35 cellular contexts compared by ENCODE assay signal in the genomic region with DNA sequence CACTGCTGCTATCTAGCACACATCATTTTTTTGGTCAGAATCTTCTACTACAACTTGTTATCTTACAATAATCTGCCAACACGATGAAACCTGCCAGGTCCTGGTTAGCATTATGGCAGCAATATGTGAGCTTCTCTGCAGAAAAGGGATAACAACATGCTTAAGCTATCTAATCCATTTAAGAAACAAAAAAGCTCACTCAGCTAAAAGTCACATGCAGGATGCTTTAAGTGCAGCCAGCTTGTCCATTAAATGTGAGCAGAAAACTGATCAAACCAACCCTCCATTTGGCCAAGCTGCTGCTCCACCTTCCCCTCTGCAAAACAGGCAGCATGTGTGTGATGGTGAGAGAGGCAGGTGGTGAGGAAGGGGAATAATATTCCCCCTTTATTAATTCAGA.
"Had no signal": no experiment of that assay in that cellular context is flagged by ENCODE, and none has a peak within 500 bp of the region (broad histone marks: within the 10 kb centered on the region; RNA-seq: fewer than 3 reads in every experiment).

No MANE protein-coding gene starts in this region.

- H3K27me3 Mint-ChIP-seq: activated naive CD8-positive, alpha-beta T cell treated with anti-CD3 and anti-CD28 coated beads for 36 hours; dendritic cell treated with granulocyte-macrophage colony-stimulating factor and Interleukin-4, amounts not matched to agents 40 ng/mL and 50 ng/mL, for 4 days; naive B cell had no signal

- H3K27ac Mint-ChIP-seq: activated naive CD4-positive, alpha-beta T cell treated with anti-CD3 and anti-CD28 coated beads for 36 hours; activated naive CD8-positive, alpha-beta T cell treated with anti-CD3 and anti-CD28 coated beads for 36 hours; activated T-cell treated with anti-CD3 and anti-CD28 coated beads, Interleukin-2, amount 50 U/mL, for 72 hours; dendritic cell treated with granulocyte-macrophage colony-stimulating factor and Interleukin-4, amounts not matched to agents 40 ng/mL and 50 ng/mL, for 4 days; mesothelial cell of epicardium; nephron progenitor cell; T-helper 1 cell treated with Interleukin-12 subunit alpha and Interleukin-12 subunit beta and Interleukin-4 antibody, amounts not matched to agents 30 μg/mL and 1 μg/mL, for 36 hours had no signal

- H3K4me3 Mint-ChIP-seq: activated naive CD4-positive, alpha-beta T cell treated with anti-CD3 and anti-CD28 coated beads for 36 hours; activated naive CD8-positive, alpha-beta T cell treated with anti-CD3 and anti-CD28 coated beads for 36 hours; activated T-cell treated with anti-CD3 and anti-CD28 coated beads, Interleukin-2, amount 50 U/mL, for 72 hours; dendritic cell treated with granulocyte-macrophage colony-stimulating factor and Interleukin-4, amounts not matched to agents 40 ng/mL and 50 ng/mL, for 4 days; mesothelial cell of epicardium; naive B cell; nephron progenitor cell; T-helper 1 cell treated with Interleukin-12 subunit alpha and Interleukin-12 subunit beta and Interleukin-4 antibody, amounts not matched to agents 30 μg/mL and 1 μg/mL, for 36 hours had no signal

- H3K36me3 ChIP-seq: ovary, prostate gland had no signal

- H3K4me3 ChIP-seq: adrenal gland, esophagus squamous epithelium, hepatocyte, ovary, prostate gland, suprapubic skin, tibial artery, upper lobe of right lung had no signal

- H3K9me3 ChIP-seq: adrenal gland, esophagus squamous epithelium, neutrophil, ovary, prostate gland, suprapubic skin, tibial artery, upper lobe of right lung had no signal

- ATAC-seq: activated T-cell treated with anti-CD3 and anti-CD28 coated beads, Interleukin-2, amount 50 U/mL, for 72 hours; left ventricle myocardium superior; upper lobe of right lung had no signal

- H3K27me3 ChIP-seq: adrenal gland, esophagus squamous epithelium, hepatocyte, neutrophil, ovary, suprapubic skin, tibial artery, upper lobe of right lung had no signal

- H3K4me1 ChIP-seq: adrenal gland, esophagus squamous epithelium, prostate gland, suprapubic skin, tibial artery, upper lobe of right lung had no signal

- H2AFZ ChIP-seq: hepatocyte had no signal

- H3K9me3 Mint-ChIP-seq: activated naive CD4-positive, alpha-beta T cell treated with anti-CD3 and anti-CD28 coated beads for 36 hours; activated naive CD8-positive, alpha-beta T cell treated with anti-CD3 and anti-CD28 coated beads for 36 hours; activated T-cell treated with anti-CD3 and anti-CD28 coated beads, Interleukin-2, amount 50 U/mL, for 72 hours; mesothelial cell of epicardium; nephron progenitor cell; T-helper 1 cell treated with Interleukin-12 subunit alpha and Interleukin-12 subunit beta and Interleukin-4 antibody, amounts not matched to agents 30 μg/mL and 1 μg/mL, for 36 hours had no signal

- H3K4me1 Mint-ChIP-seq: activated naive CD8-positive, alpha-beta T cell treated with anti-CD3 and anti-CD28 coated beads for 36 hours; mesothelial cell of epicardium; naive B cell had no signal

- FAIRE-seq: astrocyte, endometrium, TTC549 had no signal

- H3K4me2 ChIP-seq: hepatocyte had no signal

- DNase-seq: activated CD4-positive, alpha-beta T cell treated with anti-CD3 and anti-CD28 coated beads for 4 hours; activated CD4-positive, alpha-beta T cell treated with anti-CD3 and anti-CD28 coated beads, Interleukin-2, amount 50 U/mL, for 4 hours; activated effector memory CD4-positive, alpha-beta T cell treated with Interleukin-2 at 50 U/mL for 16 hours; activated naive CD4-positive, alpha-beta T cell treated with anti-CD3 and anti-CD28 coated beads for 36 hours; activated naive CD8-positive, alpha-beta T cell treated with anti-CD3 and anti-CD28 coated beads for 36 hours; activated T-cell treated with anti-CD3 and anti-CD28 coated beads for 4 hours; activated T-cell treated with anti-CD3 and anti-CD28 coated beads, Interleukin-2, amount 50 U/mL, for 72 hours; adrenal gland; central memory CD4-positive, alpha-beta T cell; esophagus squamous epithelium; foreskin melanocyte; islet precursor cell; left ventricle myocardium superior; naive B cell; nephron progenitor cell; ovary; retina; stimulated activated CD4-positive, alpha-beta T cell treated with anti-CD3 and anti-CD28 coated beads, Interleukin-15, amount 100 ng/mL, for 24 hours; stimulated activated CD4-positive, alpha-beta T cell treated with anti-CD3 and anti-CD28 coated beads, Interleukin-2, amount 100 ng/mL, for 24 hours; stimulated activated naive CD4-positive, alpha-beta T cell; T-helper 9 cell; tibial artery; upper lobe of right lung had no signal

- H3K27ac ChIP-seq: adrenal gland, epithelial cell of prostate, esophagus squamous epithelium, hepatocyte, neutrophil, ovary, prostate gland, suprapubic skin, tibial artery, upper lobe of right lung, VCaP had no signal

- H3K79me2 ChIP-seq: hepatocyte had no signal
